Comparison of ENCODE assay signal across 19 cellular contexts in genomic region chr7:35760082-35760770, GRCh38. TPM values are rescaled to one million over a fixed set of nuclear protein-coding genes. Genes with fewer than 3 reads are reported as not detected.
DNase-seq lines count a peak whose midpoint lies in the region; ATAC-seq, FAIRE-seq and TF ChIP-seq lines count a peak whose summit lies in the region.
"Had no signal": no experiment of that assay in that cellular context is flagged by ENCODE, and none has a peak within 500 bp of the region (broad histone marks: within the 10 kb centered on the region; RNA-seq: fewer than 3 reads in every experiment).

No MANE protein-coding gene starts in this region.

- DNase-seq in left ventricle myocardium superior (no peak), heart left ventricle (no peak), coronary artery (ENCODE audit: low spot score) (no peak), lower lobe of right lung (no peak), RCC 7860 (ENCODE audit: low spot score) (no peak), D721Med (ENCODE audit: insufficient read length, low spot score) (no peak)
- DNase-seq in activated CD4-positive, alpha-beta T cell treated with anti-CD3 and anti-CD28 coated beads, Interleukin-2, amount 50 U/mL, for 48 hours, result no peak
- DNase-seq: Caco-2, DMS53, GOT3, KBM-7, NCI-H1048, NCI-H146, NCI-H2081 treated with DMSO at 0.1 percent for 48 hours, NCI-H524 had no signal

- H3K4me1 ChIP-seq in heart left ventricle (peaks cover 0 to 61% (median 20%) of the 10 kb centered on the region in 12 donors), lower lobe of right lung (peaks cover 20% of the 10 kb centered on the region)

- H3K36me3 ChIP-seq in heart left ventricle (no peaks in the 10 kb centered on the region), lower lobe of right lung (no peaks in the 10 kb centered on the region)

- no peaks in the 10 kb centered on the region for H3K9me3 ChIP-seq in heart left ventricle
- no peaks in the 10 kb centered on the region for H3K9me3 ChIP-seq in lower lobe of right lung
- H3K9me3 ChIP-seq: Caco-2 had no signal

- ATAC-seq in left ventricle myocardium superior (peak; percentile 29), heart left ventricle (no peak), lower lobe of right lung (no peak), GM21825 (IDR thresholded peaks at IDR 0.05; ENCODE audit: unreplicated experiment) (no peak)
- ATAC-seq: GM12878 had no signal

- WGBS in heart left ventricle, 4 donors, result 68 to 72% (median 69%) methylated on average over 8 of the region's 8 CpGs

- TF ChIP-seq CTCF in heart left ventricle (IDR thresholded peaks at IDR 0.05), result no peak
- TF ChIP-seq CTCF in coronary artery (IDR thresholded peaks at IDR 0.05), result no peak
- no peak for TF ChIP-seq CTCF in lower lobe of right lung (IDR thresholded peaks at IDR 0.05)
- no peak for TF ChIP-seq CTCF in D721Med (IDR thresholded peaks at IDR 0.05; ENCODE audit: insufficient read depth, missing control alignments)

- no peaks in the 10 kb centered on the region for H3K27me3 ChIP-seq in heart left ventricle
- H3K27me3 ChIP-seq in lower lobe of right lung (ENCODE audit: low read depth), result no peaks in the 10 kb centered on the region

- no peak for FAIRE-seq in RCC 7860 (lab: Jason Lieb, UNC)
- FAIRE-seq in D721Med (lab: Jason Lieb, UNC), result no peak
- FAIRE-seq: A204.1, GM12878, GM19239 had no signal

- H3K27ac ChIP-seq in heart left ventricle (peak overlapping the region in 6 of 12 donors; percentile 26 to 74 (median 69)), coronary artery (peak overlapping the region in 1 of 2 donors; percentile 76), lower lobe of right lung (peak overlapping the region; percentile 14)

- intact Hi-C loops in left ventricle myocardium superior (cut with micrococcal nuclease) (no loop called here), heart left ventricle (cut with DNase I) (loop anchor here in 1 of 10 donors (5.0 kb wide), 1 partner anchor 42 kb away; the partner anchor contains the start of gene SEPTIN7), lower lobe of right lung (cut with DNase I) (no loop called here)

- H3K4me3 ChIP-seq in heart left ventricle (no peak overlapping the region), coronary artery (peak overlapping the region; percentile 15), lower lobe of right lung (no peak overlapping the region)
- H3K4me3 ChIP-seq: GM12878 had no signal

- TF ChIP-seq POLR2A in heart left ventricle (IDR thresholded peaks at IDR 0.05), result no peak

RNA-seq across cellular contexts. Expression of gene SEPTIN7, which starts 40.6 kb away (rescaled TPM):
- 176 TPM for total RNA-seq in left ventricle myocardium superior
- total RNA-seq in heart left ventricle, result 100 to 1,000 TPM; 133 to 232 (median 200) TPM
- 100 to 1,000 TPM; 119 to 200 TPM for polyA plus RNA-seq in heart left ventricle
- total RNA-seq in lower lobe of right lung, result 180 TPM
